ENCODE assay signal across 17 cellular contexts in the genomic region with DNA sequence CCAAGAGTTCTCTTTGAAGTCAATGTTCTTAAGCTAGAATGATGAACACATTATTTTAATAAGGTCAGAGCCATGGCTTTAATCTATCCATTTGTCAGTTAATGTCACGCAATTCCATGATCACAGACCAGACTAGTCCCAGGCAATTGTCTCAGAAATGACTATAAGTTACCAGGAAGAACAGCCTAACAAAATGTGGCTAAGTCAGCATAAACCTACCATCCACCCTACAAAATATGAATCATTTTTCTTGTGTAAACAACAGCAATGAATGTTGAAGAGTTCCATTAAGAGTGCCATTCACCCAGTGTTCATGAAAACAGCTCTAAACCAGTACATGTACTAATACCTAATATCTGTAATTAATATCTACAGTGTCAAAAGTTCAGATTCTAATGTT.
DNase-seq lines count a peak whose midpoint lies in the region; ATAC-seq, FAIRE-seq and TF ChIP-seq lines count a peak whose summit lies in the region.
"Had no signal": no experiment of that assay in that cellular context is flagged by ENCODE, and none has a peak within 500 bp of the region (broad histone marks: within the 10 kb centered on the region; RNA-seq: fewer than 3 reads in every experiment).

No MANE protein-coding gene starts in this region.

- BruUV-seq in HepG2 (replicated peaks; lab: Mats Ljungman, UMichigan) = no TSS peak

- no peak overlapping the region for H2AFZ ChIP-seq in HepG2 (ENCODE audit: low read length)

- no peak for FAIRE-seq in HepG2 (lab: Jason Lieb, UNC)
- no peak for FAIRE-seq in bronchial epithelial cell (lab: Jason Lieb, UNC)
- FAIRE-seq: G401.6 had no signal

- no peak overlapping the region for H3K4me3 ChIP-seq in HepG2 (replicated peaks in 1 of 3; ENCODE audit: insufficient read depth in 1 of 3, low read depth in 2 of 3, low read length in 3 of 3)
- no peak overlapping the region for H3K4me3 ChIP-seq in right lobe of liver
- no peak overlapping the region for H3K4me3 ChIP-seq in bronchial epithelial cell (ENCODE audit: low read depth, low read length)
- H3K4me3 ChIP-seq: BLaER1, HAP-1, SJSA1 had no signal

- no peak overlapping the region for H3K27ac ChIP-seq in HepG2 (ENCODE audit: extremely low read length, insufficient read depth, low read length)
- H3K27ac ChIP-seq in right lobe of liver = no peak overlapping the region
- H3K27ac ChIP-seq: BLaER1, SJSA1 had no signal

- CTCF ChIA-PET in HepG2 (lab: Yijun Ruan, JAX; ENCODE audit: low intra/inter-chr PET ratio, low total read pairs) = no interaction called here

- H3K4me2 ChIP-seq in HepG2 (ENCODE audit: low read depth, low read length) = no peak overlapping the region
- H3K4me2 ChIP-seq: BLaER1 had no signal

- no peaks in the 10 kb centered on the region; a peak in 1 of 5 replicates for H3K27me3 ChIP-seq in HepG2 (ENCODE audit: control insufficient read depth in 1 of 2, insufficient read depth in 2 of 2, low read length in 2 of 2)
- H3K27me3 ChIP-seq in right lobe of liver = no peaks in the 10 kb centered on the region
- H3K27me3 ChIP-seq in bronchial epithelial cell (ENCODE audit: control insufficient read depth, insufficient read depth, low read length) = no peaks in the 10 kb centered on the region
- H3K27me3 ChIP-seq: BLaER1, SJSA1 had no signal

- 5% methylated on average over 1 of the region's 1 CpG for WGBS in HepG2 (ENCODE audit: low lambda C conversion rate)
- 57% methylated on average over 1 of the region's 1 CpG for WGBS in right lobe of liver (ENCODE audit: insufficient coverage, low coverage, low lambda C conversion rate, missing lambda C conversion rate)

- no peak for TF ChIP-seq RAD21 in HepG2 (CRISPR knock-in tag; IDR thresholded peaks at IDR 0.05)

- in situ Hi-C loops in HepG2 (cut with HindIII; ENCODE audit: extremely low pct_ligation_motif_present, low pct_unique_long_range_greater_than_20kb) = no loop called here

- TF ChIP-seq POLR2A in HepG2 (IDR thresholded peaks at IDR 0.05; ENCODE audit: insufficient read depth in 1 of 2, low read depth in 2 of 2, low read length in 2 of 2) (no peak), right lobe of liver (IDR thresholded peaks at IDR 0.05) (no peak)

- no peaks in the 10 kb centered on the region for H3K9me3 ChIP-seq in HepG2 (ENCODE audit: low read length)
- no peaks in the 10 kb centered on the region for H3K9me3 ChIP-seq in right lobe of liver
- H3K9me3 ChIP-seq: BLaER1, HAP-1, SJSA1 had no signal

- TF ChIP-seq EP300 in HepG2 (IDR thresholded peaks at IDR 0.05; ENCODE audit: low read depth in 2 of 2, low read length in 2 of 2) (no peak), HepG2 (CRISPR knock-in tag; IDR thresholded peaks at IDR 0.05; ENCODE audit: borderline replicate concordance) (no peak)

- intact Hi-C loops in HepG2 (cut with micrococcal nuclease; ENCODE audit: unreplicated experiment) (no loop called here), right lobe of liver (cut with DNase I) (no loop called here)

- H3K4me1 ChIP-seq in HepG2 (ENCODE audit: insufficient read depth, low read length) = no peaks in the 10 kb centered on the region
- H3K4me1 ChIP-seq in right lobe of liver = no peaks in the 10 kb centered on the region
- H3K4me1 ChIP-seq: BLaER1, HAP-1, SJSA1 had no signal

- POLR2A ChIA-PET in HepG2 (lab: Yijun Ruan, JAX) = no interaction called here

- H4K20me1 ChIP-seq in HepG2 (ENCODE audit: insufficient read depth, low read length) = no peaks in the 10 kb centered on the region
- H4K20me1 ChIP-seq: BLaER1 had no signal

- ATAC-seq in HepG2 (no peak), right lobe of liver (no peak), HG03135 (IDR thresholded peaks at IDR 0.05; ENCODE audit: unreplicated experiment) (no peak), GM18520 (IDR thresholded peaks at IDR 0.05; ENCODE audit: unreplicated experiment) (no peak)
- ATAC-seq: CD8-positive, alpha-beta T cell had no signal

- H3K79me2 ChIP-seq in HepG2 (ENCODE audit: insufficient read depth, low read length) = no peaks in the 10 kb centered on the region

- TF ChIP-seq CTCF in HepG2 (CRISPR knock-in tag; IDR thresholded peaks at IDR 0.05) (no peak), right lobe of liver (IDR thresholded peaks at IDR 0.05) (no peak), bronchial epithelial cell (IDR thresholded peaks at IDR 0.05; ENCODE audit: insufficient read depth, low read length, severe bottlenecking) (no peak)

- H3K36me3 ChIP-seq in HepG2 (replicated peaks in 1 of 2; ENCODE audit: control insufficient read depth in 1 of 2, insufficient read depth in 2 of 2, low read length in 2 of 2) (no peaks in the 10 kb centered on the region), right lobe of liver (no peaks in the 10 kb centered on the region), bronchial epithelial cell (ENCODE audit: control insufficient read depth, insufficient read depth, low read length) (no peaks in the 10 kb centered on the region)
- H3K36me3 ChIP-seq: BLaER1, HAP-1, SJSA1 had no signal

- H3K9ac ChIP-seq in HepG2 (ENCODE audit: insufficient read depth, low read depth, low read length) = no peak overlapping the region
- H3K9ac ChIP-seq: BLaER1 had no signal

- DNase-seq in HepG2 (ENCODE audit: low spot score) (no peak), right lobe of liver (no peak), bronchial epithelial cell (ENCODE audit: low read depth) (peak; percentile 79), iris pigment epithelial cell (ENCODE audit: low read depth) (peak; percentile 49), SW480 (ENCODE audit: low spot score) (no peak), NOMO-1 treated with dmso at 0.1 percent for 144 hours (lab: John Stamatoyannopoulos, UW; ENCODE audit: unreplicated experiment) (no peak)
- DNase-seq: CD8-positive, alpha-beta T cell; DMS79 treated with DMSO at 0.1 percent for 48 hours; NCI-H187; NK-92 treated with Interleukin-12 subunit alpha and Interleukin-12 subunit beta, amount 100 ng/mL, for 24 hours; OCI-M1 had no signal

TF ChIP-seq in HepG2, 621 proteins besides CTCF, POLR2A, EP300 and RAD21:
- TF ChIP-seq MAFF (IDR thresholded peaks at IDR 0.05; ENCODE audit: low read depth, low read length) = 0 out of 2 replicates have a peak, but pooled peaks have one; percentile 17
- no peak for TF ChIP-seq ZNF883 (CRISPR knock-in tag; IDR thresholded peaks at IDR 0.05; ENCODE audit: not compliant biosample characterization)
- no peak for TF ChIP-seq GATAD2A (CRISPR knock-in tag; IDR thresholded peaks at IDR 0.05)
- no peak for TF ChIP-seq GABPA (IDR thresholded peaks at IDR 0.05; ENCODE audit: low read depth, low read length)
- TF ChIP-seq GABPA (CRISPR knock-in tag; IDR thresholded peaks at IDR 0.05; ENCODE audit: low read depth) = no peak
- TF ChIP-seq MAFK (conservative IDR thresholded peaks at IDR 0.05 in 1 of 2, IDR thresholded peaks at IDR 0.05 in 1 of 2; ENCODE audit: low read length in 2 of 2) = peak; percentile 17 to 45; a peak in 2 of 4 replicates
- no peak for TF ChIP-seq ZSCAN31 (CRISPR knock-in tag; IDR thresholded peaks at IDR 0.05; ENCODE audit: low read depth)
- no peak for TF ChIP-seq ZNF674 (CRISPR knock-in tag; IDR thresholded peaks at IDR 0.05; ENCODE audit: low read depth)

Comparison
In these comparisons a context has a peak if more than half of its experiments do, and no peak if none do; other contexts are left out.
1. DNase-seq: peak in bronchial epithelial cell (single experiment) and iris pigment epithelial cell (single experiment); none in HepG2 (single experiment), right lobe of liver (0 of 3), SW480 (single experiment) and NOMO-1 treated with dmso at 0.1 percent for 144 hours (single experiment).